ENCODE assay signal across 21 cellular contexts in genomic region chr7:44143606-44144250, GRCh38. TPM values are rescaled to one million over a fixed set of nuclear protein-coding genes. Genes with fewer than 3 reads are reported as not detected.
DNase-seq lines count a peak whose midpoint lies in the region; ATAC-seq and TF ChIP-seq lines count a peak whose summit lies in the region.
"Had no signal": no experiment of that assay in that cellular context is flagged by ENCODE, and none has a peak within 500 bp of the region (broad histone marks: within the 10 kb centered on the region; RNA-seq: fewer than 3 reads in every experiment).

No MANE protein-coding gene starts in this region.

- no peak for ATAC-seq in CD4-positive, alpha-beta T cell (ENCODE audit: poor library complexity)
- ATAC-seq in sciatic nerve: no peak
- ATAC-seq: activated naive CD8-positive, alpha-beta T cell treated with anti-CD3 and anti-CD28 coated beads, Interleukin-2, amount 50 U/mL, for 24 hours; HCT116; heart right ventricle; T-helper 17 cell had no signal

- H4K20me1 ChIP-seq in smooth muscle cell (ENCODE audit: low read depth): no peaks in the 10 kb centered on the region

- POLR2A ChIA-PET in CD4-positive, alpha-beta T cell (lab: Charles Lee): no interaction called here
- POLR2A ChIA-PET in MCF 10A (lab: Yijun Ruan, JAX): no interaction called here

- H3K4me3 Mint-ChIP-seq in CD4-positive, alpha-beta T cell: peak overlapping the region; percentile 8
- H3K4me3 Mint-ChIP-seq in glutamatergic neuron (ENCODE audit: unreplicated experiment) (peak overlapping the region; percentile 63), MCF 10A (ENCODE audit: unreplicated experiment) (no peak overlapping the region)
- H3K4me3 Mint-ChIP-seq: activated CD4-positive, alpha-beta memory T cell treated with anti-CD3 and anti-CD28 coated beads, Interleukin-2, amount 10 ng/mL, durations not matched to agents 7 days and 5 days; activated naive CD8-positive, alpha-beta T cell treated with anti-CD3 and anti-CD28 coated beads, Interleukin-2, amount 50 U/mL, for 24 hours; memory B cell had no signal

- H3K4me1 ChIP-seq in Peyer's patch (peaks cover 0 to 15% (median 5%) of the 10 kb centered on the region in 4 donors), smooth muscle cell (ENCODE audit: low read depth) (peaks cover 9% of the 10 kb centered on the region)

- H3K27ac ChIP-seq in CD4-positive, alpha-beta T cell (ENCODE audit: low read depth, low read length): no peak overlapping the region
- H3K27ac ChIP-seq in Peyer's patch: no peak overlapping the region
- H3K27ac ChIP-seq in smooth muscle cell (ENCODE audit: low read depth): no peak overlapping the region
- H3K27ac ChIP-seq: heart right ventricle, upper lobe of left lung had no signal

- no peak for DNase-seq in CD4-positive, alpha-beta T cell
- DNase-seq in Peyer's patch (peak in 2 of 3 donors; percentile 29 to 36), glutamatergic neuron (no peak), sciatic nerve (ENCODE audit: low spot score) (peak; percentile 31), smooth muscle cell (lab: John Stamatoyannopoulos, UW; ENCODE audit: unreplicated experiment) (no peak), MCF 10A (ENCODE audit: unreplicated experiment) (no peak)
- no peak for DNase-seq in effector CD4-positive, alpha-beta T cell
- DNase-seq: activated CD4-positive, alpha-beta memory T cell treated with anti-CD3 and anti-CD28 coated beads, Interleukin-2, amount 10 ng/mL, durations not matched to agents 7 days and 5 days; activated CD4-positive, alpha-beta T cell treated with anti-CD3 and anti-CD28 coated beads for 1 hour; activated naive CD8-positive, alpha-beta T cell treated with anti-CD3 and anti-CD28 coated beads, Interleukin-2, amount 50 U/mL, for 24 hours; heart right ventricle; KBM-7; MM.1S; NCI-H748 treated with DMSO at 0.1 percent for 48 hours; T-helper 17 cell had no signal

- WGBS in smooth muscle cell (ENCODE audit: low lambda C conversion rate): 92% methylated on average over 6 of the region's 6 CpGs

- no peak overlapping the region for H3K4me2 ChIP-seq in smooth muscle cell

- CTCF ChIA-PET in CD4-positive, alpha-beta T cell (lab: Charles Lee): no interaction called here
- CTCF ChIA-PET in MCF 10A (lab: Yijun Ruan, JAX): no interaction called here

- peaks cover 7% of the 10 kb centered on the region for H3K4me1 Mint-ChIP-seq in CD4-positive, alpha-beta T cell (ENCODE audit: low read depth)
- H3K4me1 Mint-ChIP-seq in glutamatergic neuron (ENCODE audit: low read depth, unreplicated experiment): peaks cover 24% of the 10 kb centered on the region
- H3K4me1 Mint-ChIP-seq in MCF 10A (ENCODE audit: insufficient read depth, unreplicated experiment): no peaks in the 10 kb centered on the region

- no peak overlapping the region for H2AFZ ChIP-seq in smooth muscle cell (ENCODE audit: low read depth)

- H3K4me3 ChIP-seq in Peyer's patch: no peak overlapping the region
- no peak overlapping the region for H3K4me3 ChIP-seq in smooth muscle cell
- H3K4me3 ChIP-seq: heart right ventricle, upper lobe of left lung had no signal

- H3K36me3 Mint-ChIP-seq in CD4-positive, alpha-beta T cell (ENCODE audit: low read depth): no peaks in the 10 kb centered on the region
- H3K36me3 Mint-ChIP-seq in glutamatergic neuron (ENCODE audit: unreplicated experiment) (no peaks in the 10 kb centered on the region), MCF 10A (ENCODE audit: insufficient read depth, unreplicated experiment) (no peaks in the 10 kb centered on the region)
- H3K36me3 Mint-ChIP-seq: CD14-positive monocyte, memory B cell had no signal

- no peaks in the 10 kb centered on the region for H3K27me3 Mint-ChIP-seq in CD4-positive, alpha-beta T cell
- peaks cover 11% of the 10 kb centered on the region for H3K27me3 Mint-ChIP-seq in glutamatergic neuron (ENCODE audit: unreplicated experiment)
- H3K27me3 Mint-ChIP-seq in MCF 10A (ENCODE audit: insufficient read depth, unreplicated experiment): no peaks in the 10 kb centered on the region
- H3K27me3 Mint-ChIP-seq: T-helper 17 cell had no signal

- TF ChIP-seq CTCF in CD4-positive, alpha-beta T cell (IDR thresholded peaks at IDR 0.05): no peak
- no peak for TF ChIP-seq CTCF in Peyer's patch (IDR thresholded peaks at IDR 0.05)
- no peak for TF ChIP-seq CTCF in glutamatergic neuron (IDR thresholded peaks at IDR 0.05; ENCODE audit: partially characterized antibody, unreplicated experiment)
- no peak for TF ChIP-seq CTCF in smooth muscle cell (IDR thresholded peaks at IDR 0.05; ENCODE audit: borderline replicate concordance, insufficient read depth, poor library complexity, severe bottlenecking)
- TF ChIP-seq CTCF in MCF 10A (IDR thresholded peaks at IDR 0.05; ENCODE audit: unreplicated experiment): no peak

- intact Hi-C loops in CD4-positive, alpha-beta T cell (cut with DNase I, micrococcal nuclease): loop anchor here in 1 of 2 experiments (2.0 kb wide), 1 partner anchor 59 kb away; no protein-coding TSS in a partner anchor
- intact Hi-C loops in sciatic nerve (cut with DNase I) (no loop called here), MCF 10A (cut with micrococcal nuclease) (no loop called here)

- no peaks in the 10 kb centered on the region for H3K27me3 ChIP-seq in CD4-positive, alpha-beta T cell (ENCODE audit: control insufficient read depth, insufficient read depth, low read length)
- no peaks in the 10 kb centered on the region for H3K27me3 ChIP-seq in Peyer's patch
- peaks cover 7% of the 10 kb centered on the region for H3K27me3 ChIP-seq in smooth muscle cell (ENCODE audit: low read depth)

- H3F3A ChIP-seq in smooth muscle cell (ENCODE audit: low read depth): no peaks in the 10 kb centered on the region

- no peaks in the 10 kb centered on the region for H3K9me3 Mint-ChIP-seq in CD4-positive, alpha-beta T cell
- H3K9me3 Mint-ChIP-seq in glutamatergic neuron (ENCODE audit: unreplicated experiment) (peaks cover 19% of the 10 kb centered on the region), MCF 10A (ENCODE audit: unreplicated experiment) (no peaks in the 10 kb centered on the region)
- H3K9me3 Mint-ChIP-seq: activated CD4-positive, alpha-beta memory T cell treated with anti-CD3 and anti-CD28 coated beads, Interleukin-2, amount 10 ng/mL, durations not matched to agents 7 days and 5 days; activated naive CD8-positive, alpha-beta T cell treated with anti-CD3 and anti-CD28 coated beads, Interleukin-2, amount 50 U/mL, for 24 hours; activated T-helper 2 cell treated with anti-CD3 and anti-CD28 coated beads, Interferon-gamma antibody, Interleukin-2, Interleukin-4, amounts not matched to agents 10 μg/mL and 5 μg/mL and 100 μg/mL, durations not matched to agents 14 hours and 24 hours and 36 hours; memory B cell had no signal

- no peaks in the 10 kb centered on the region for H3K9me3 ChIP-seq in CD4-positive, alpha-beta T cell (ENCODE audit: control insufficient read depth, low read length)
- H3K9me3 ChIP-seq in Peyer's patch: no peaks in the 10 kb centered on the region
- no peaks in the 10 kb centered on the region for H3K9me3 ChIP-seq in smooth muscle cell (replicated peaks; ENCODE audit: low read depth)
- H3K9me3 ChIP-seq: heart right ventricle, upper lobe of left lung had no signal

- H3K27ac Mint-ChIP-seq in CD4-positive, alpha-beta T cell: peak overlapping the region; percentile 3
- H3K27ac Mint-ChIP-seq in glutamatergic neuron (ENCODE audit: unreplicated experiment) (peak overlapping the region; percentile 0), MCF 10A (ENCODE audit: low read depth, unreplicated experiment) (no peak overlapping the region)
- H3K27ac Mint-ChIP-seq: activated CD4-positive, alpha-beta memory T cell treated with anti-CD3 and anti-CD28 coated beads, Interleukin-2, amount 10 ng/mL, durations not matched to agents 7 days and 5 days; activated naive CD8-positive, alpha-beta T cell treated with anti-CD3 and anti-CD28 coated beads, Interleukin-2, amount 50 U/mL, for 24 hours; activated T-helper 2 cell treated with anti-CD3 and anti-CD28 coated beads, Interferon-gamma antibody, Interleukin-2, Interleukin-4, amounts not matched to agents 10 μg/mL and 5 μg/mL and 100 μg/mL, durations not matched to agents 14 hours and 24 hours and 36 hours; CD14-positive monocyte; memory B cell; T-helper 17 cell had no signal

- no peak for TF ChIP-seq POLR2A in Peyer's patch (IDR thresholded peaks at IDR 0.05)

- BruUV-seq in MCF 10A (replicated peaks; lab: Mats Ljungman, UMichigan): no TSS peak

- H3K36me3 ChIP-seq in Peyer's patch: no peaks in the 10 kb centered on the region
- H3K36me3 ChIP-seq in smooth muscle cell (ENCODE audit: low read depth): no peaks in the 10 kb centered on the region
- H3K36me3 ChIP-seq: heart right ventricle, upper lobe of left lung had no signal

- H3K79me2 ChIP-seq in smooth muscle cell (ENCODE audit: low read depth): no peaks in the 10 kb centered on the region

- H3K9ac ChIP-seq in smooth muscle cell (ENCODE audit: low read depth): no peak overlapping the region

RNA-seq across cellular contexts. Expression of gene MYL7, which starts 2.6 kb away (rescaled TPM):
- not detected for total RNA-seq in CD4-positive, alpha-beta T cell
- total RNA-seq in Peyer's patch (not detected), glutamatergic neuron (ENCODE audit: unreplicated experiment) (7.6 TPM), sciatic nerve (not detected), smooth muscle cell (39.0 and 95.1 TPM in 2 replicates), MCF 10A (2022) (not detected in 2 replicates)
- polyA plus RNA-seq in smooth muscle cell: 35.8 and 77.7 TPM in 2 replicates
- total RNA-seq: activated CD4-positive, alpha-beta memory T cell treated with anti-CD3 and anti-CD28 coated beads, Interleukin-2, amount 10 ng/mL, durations not matched to agents 7 days and 5 days; activated T-helper 2 cell treated with anti-CD3 and anti-CD28 coated beads, Interferon-gamma antibody, Interleukin-2, Interleukin-4, amounts not matched to agents 10 μg/mL and 5 μg/mL and 100 μg/mL, durations not matched to agents 14 hours and 24 hours and 36 hours; cerebellum; T-helper 17 cell; upper lobe of left lung had no signal
- polyA plus RNA-seq: CD14-positive monocyte had no signal

RNA-seq across cellular contexts. Expression of gene POLD2, which starts 20.4 kb away (rescaled TPM):
- total RNA-seq in CD4-positive, alpha-beta T cell: 10 to 100 TPM; 45.2 to 48.3 TPM
- total RNA-seq in Peyer's patch (10 to 100 TPM in 3 of 4 donors, 1 to 10 TPM in 1; 7.4 to 80.9 (median 28.4) TPM), glutamatergic neuron (ENCODE audit: unreplicated experiment) (71.2 TPM), sciatic nerve (67.0 TPM), smooth muscle cell (45.5 and 49.1 TPM in 2 replicates), MCF 10A (2022) (118 and 179 TPM in 2 replicates)
- 133 and 151 TPM in 2 replicates for polyA plus RNA-seq in smooth muscle cell

RNA-seq across cellular contexts. Expression of gene AEBP1, which starts 39.6 kb away (rescaled TPM):
- total RNA-seq in CD4-positive, alpha-beta T cell: 10 to 100 TPM; 20.3 to 21.3 TPM
- total RNA-seq in Peyer's patch (100 to 1,000 TPM in 1 of 4 donors, 10 to 100 TPM in 3; 20.1 to 127 (median 58.0) TPM), glutamatergic neuron (ENCODE audit: unreplicated experiment) (35.4 TPM), sciatic nerve (236 TPM), smooth muscle cell (36.6 and 39.7 TPM in 2 replicates), MCF 10A (2022) (not detected in 2 replicates)
- 141 and 163 TPM in 2 replicates for polyA plus RNA-seq in smooth muscle cell
- polyA plus RNA-seq: CD14-positive monocyte had no signal

RNA-seq across cellular contexts. Expression of gene GCK, which starts 45.5 kb away (rescaled TPM):
- under 1 TPM; 0.47 to 0.71 TPM for total RNA-seq in CD4-positive, alpha-beta T cell
- not detected for total RNA-seq in Peyer's patch
- 43.9 TPM for total RNA-seq in glutamatergic neuron (ENCODE audit: unreplicated experiment)
- 1.9 TPM for total RNA-seq in sciatic nerve
- total RNA-seq in smooth muscle cell: 1.6 and 2.7 TPM in 2 replicates
- 5.5 and 7.3 TPM in 2 replicates for polyA plus RNA-seq in smooth muscle cell
- not detected in 2 replicates for total RNA-seq in MCF 10A (2022)
- total RNA-seq: activated CD4-positive, alpha-beta memory T cell treated with anti-CD3 and anti-CD28 coated beads, Interleukin-2, amount 10 ng/mL, durations not matched to agents 7 days and 5 days had no signal
- polyA plus RNA-seq: CD14-positive monocyte had no signal

RNA-seq across cellular contexts. Expression of gene YKT6, which starts 57.0 kb away (rescaled TPM):
- 10 to 100 TPM; 85.0 to 86.4 TPM for total RNA-seq in CD4-positive, alpha-beta T cell
- total RNA-seq in Peyer's patch (10 to 100 TPM; 55.2 to 76.5 (median 67.0) TPM), glutamatergic neuron (ENCODE audit: unreplicated experiment) (178 TPM), sciatic nerve (51.2 TPM), smooth muscle cell (64.2 and 95.9 TPM in 2 replicates), MCF 10A (2022) (107 and 153 TPM in 2 replicates)
- 86.5 and 87.4 TPM in 2 replicates for polyA plus RNA-seq in smooth muscle cell

Comparison
In these comparisons a context has a peak if more than half of its experiments do, and no peak if none do; other contexts are left out.
1. DNase-seq: peak in Peyer's patch (2 of 3) and sciatic nerve (single experiment); none in CD4-positive, alpha-beta T cell (0 of 10), glutamatergic neuron (single experiment), smooth muscle cell (single experiment), effector CD4-positive, alpha-beta T cell (single experiment) and MCF 10A (single experiment).
2. RNA of gene AEBP1, which starts 39.6 kb away (total RNA-seq): 236 TPM in sciatic nerve (single experiment), 20.1 to 127 TPM in Peyer's patch, 36.6 to 39.7 TPM in smooth muscle cell, 35.4 TPM in glutamatergic neuron (single experiment) and 20.3 to 21.3 TPM in CD4-positive, alpha-beta T cell; not detected in MCF 10A; every median in the first group is over 10 times any median in the second.